Comparison of ENCODE assay signal across 10 cellular contexts in genomic region chr10:63670291-63670898, GRCh38.
DNase-seq lines count a peak whose midpoint lies in the region; ATAC-seq and TF ChIP-seq lines count a peak whose summit lies in the region.
"Had no signal": no experiment of that assay in that cellular context is flagged by ENCODE, and none has a peak within 500 bp of the region (broad histone marks: within the 10 kb centered on the region; RNA-seq: fewer than 3 reads in every experiment).

No MANE protein-coding gene starts in this region.

- peak overlapping the region; percentile 54 to 67 (median 61) for H3K27ac ChIP-seq in gastroesophageal sphincter
- no peak overlapping the region for H3K27ac ChIP-seq in foreskin keratinocyte
- H3K27ac ChIP-seq: HL-60 had no signal

- H3K4me3 Mint-ChIP-seq in chondrocyte (ENCODE audit: unreplicated experiment): no peak overlapping the region

- 66% methylated on average over 7 to 10 of the region's 10 CpGs for WGBS in gastroesophageal sphincter (ENCODE audit: low coverage in 1 of 2), 2 donors

- H3K36me3 Mint-ChIP-seq in chondrocyte (ENCODE audit: low read depth): no peaks in the 10 kb centered on the region

- no peak for TF ChIP-seq EP300 in gastroesophageal sphincter (IDR thresholded peaks at IDR 0.05)

- H3K9me3 Mint-ChIP-seq in chondrocyte (ENCODE audit: low read depth): no peaks in the 10 kb centered on the region

- no peaks in the 10 kb centered on the region for H3K27me3 Mint-ChIP-seq in chondrocyte (ENCODE audit: low read depth)

- no peak for TF ChIP-seq CTCF in gastroesophageal sphincter (IDR thresholded peaks at IDR 0.05)
- TF ChIP-seq CTCF in chondrocyte (IDR thresholded peaks at IDR 0.05): no peak
- TF ChIP-seq CTCF in foreskin keratinocyte (conservative IDR thresholded peaks at IDR 0.05): no peak

- H3K27ac Mint-ChIP-seq in chondrocyte (ENCODE audit: unreplicated experiment): no peak overlapping the region

- intact Hi-C loops in sciatic nerve (cut with DNase I): no loop called here

- H3K4me1 ChIP-seq in gastroesophageal sphincter (peaks cover 8 to 53% (median 19%) of the 10 kb centered on the region in 3 donors), foreskin keratinocyte (peaks cover 10% of the 10 kb centered on the region)

- H3K27me3 ChIP-seq in gastroesophageal sphincter (no peaks in the 10 kb centered on the region), foreskin keratinocyte (no peaks in the 10 kb centered on the region)

- no peaks in the 10 kb centered on the region for H3K36me3 ChIP-seq in gastroesophageal sphincter

- peaks cover 61% of the 10 kb centered on the region for H3K4me1 Mint-ChIP-seq in chondrocyte (ENCODE audit: low read depth)

- H3K9me3 ChIP-seq in gastroesophageal sphincter: no peaks in the 10 kb centered on the region
- H3K9me3 ChIP-seq: mucosa of descending colon had no signal

- H3K4me3 ChIP-seq in gastroesophageal sphincter: no peak overlapping the region
- H3K4me3 ChIP-seq: mucosa of descending colon had no signal

- ATAC-seq in GM18858 (IDR thresholded peaks at IDR 0.05; ENCODE audit: unreplicated experiment): peak; percentile 44
- peak; percentile 37 for ATAC-seq in HG03469 (IDR thresholded peaks at IDR 0.05; ENCODE audit: unreplicated experiment)
- ATAC-seq in gastroesophageal sphincter: peak; percentile 47
- peak; percentile 32 for ATAC-seq in sciatic nerve
- no peak for ATAC-seq in foreskin keratinocyte
- ATAC-seq: mucosa of descending colon had no signal

- TF ChIP-seq POLR2A in gastroesophageal sphincter (IDR thresholded peaks at IDR 0.05): no peak

- no peak for DNase-seq in sciatic nerve (ENCODE audit: low spot score)
- DNase-seq in chondrocyte (ENCODE audit: low spot score): no peak
- no peak for DNase-seq in NCI-H146 treated with DMSO at 0.1 percent for 48 hours (lab: John Stamatoyannopoulos, UW; ENCODE audit: unreplicated experiment)
- DNase-seq in foreskin keratinocyte: no peak
- DNase-seq in SHP77 treated with DMSO at 0.1 percent for 48 hours (lab: John Stamatoyannopoulos, UW): no peak
- DNase-seq: mucosa of descending colon had no signal
